9 cellular contexts compared by ENCODE assay signal in the genomic region with DNA sequence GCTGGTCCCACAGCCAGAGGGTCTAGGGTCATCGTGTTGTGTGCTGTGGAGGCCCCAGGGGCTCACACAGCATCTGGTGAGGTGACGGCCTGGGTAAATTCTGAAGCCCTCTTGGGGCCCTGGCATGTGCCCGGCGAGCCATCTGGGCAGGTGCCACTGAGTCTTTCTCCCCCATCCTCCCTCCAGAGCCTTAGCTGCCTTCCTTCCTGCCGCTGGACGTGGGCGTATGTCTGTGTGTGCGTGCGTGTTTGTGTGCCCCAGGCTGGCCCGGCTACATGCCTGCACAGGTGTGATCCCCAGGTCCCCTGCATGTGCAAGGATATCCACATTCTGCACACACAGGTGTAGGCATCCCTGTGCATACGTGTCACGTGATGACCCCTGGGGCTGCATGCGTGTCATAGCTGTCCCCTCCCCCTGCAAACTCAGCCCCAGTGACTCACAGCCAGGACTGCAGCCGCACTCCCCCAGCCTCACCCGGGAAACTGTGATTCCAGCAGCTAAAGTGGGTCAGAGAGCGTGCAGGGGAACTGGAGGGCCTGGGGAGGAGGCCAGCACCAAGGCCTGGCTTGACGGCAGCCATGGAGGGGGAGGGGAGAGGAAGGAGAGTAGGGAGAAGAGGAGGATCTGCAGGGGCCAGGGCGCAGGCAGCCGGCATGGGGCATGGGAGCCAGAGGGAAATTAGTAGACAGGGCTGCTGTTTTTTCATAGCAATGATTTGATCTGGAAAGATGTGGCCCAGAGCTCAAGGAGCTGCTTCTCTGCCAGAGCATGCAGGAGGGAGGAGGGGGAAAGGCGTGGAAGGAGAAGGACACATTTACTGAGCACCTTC. TPM values are rescaled to one million over a fixed set of nuclear protein-coding genes. Genes with fewer than 3 reads are reported as not detected.
DNase-seq lines count a peak whose midpoint lies in the region; ATAC-seq, FAIRE-seq and TF ChIP-seq lines count a peak whose summit lies in the region.
"Had no signal": no experiment of that assay in that cellular context is flagged by ENCODE, and none has a peak within 500 bp of the region (broad histone marks: within the 10 kb centered on the region; RNA-seq: fewer than 3 reads in every experiment).

No MANE protein-coding gene starts in this region.

- no peaks in the 10 kb centered on the region for H3K9me3 Mint-ChIP-seq in activated naive CD4-positive, alpha-beta T cell treated with anti-CD3 and anti-CD28 coated beads, Interleukin-2, amount 50 U/mL, for 72 hours

- no peak for FAIRE-seq in bronchial epithelial cell (lab: Jason Lieb, UNC)

- H3K4me3 ChIP-seq in bronchial epithelial cell (ENCODE audit: low read depth, low read length), result no peak overlapping the region

- peak; percentile 9 to 48 for ATAC-seq in activated naive CD4-positive, alpha-beta T cell treated with anti-CD3 and anti-CD28 coated beads, Interleukin-2, amount 50 U/mL, for 72 hours
- ATAC-seq in omental fat pad (ENCODE audit: low FRiP score) (peak; percentile 63), HG03025 (IDR thresholded peaks at IDR 0.05; ENCODE audit: low FRiP score, unreplicated experiment) (no peak), GM21360 (IDR thresholded peaks at IDR 0.05; ENCODE audit: unreplicated experiment) (no peak)

- H3K27ac Mint-ChIP-seq in activated naive CD4-positive, alpha-beta T cell treated with anti-CD3 and anti-CD28 coated beads, Interleukin-2, amount 50 U/mL, for 72 hours, result no peak overlapping the region

- H3K36me3 Mint-ChIP-seq in activated naive CD4-positive, alpha-beta T cell treated with anti-CD3 and anti-CD28 coated beads, Interleukin-2, amount 50 U/mL, for 72 hours, result no peaks in the 10 kb centered on the region

- H3K27me3 ChIP-seq in bronchial epithelial cell (ENCODE audit: control insufficient read depth, insufficient read depth, low read length), result no peaks in the 10 kb centered on the region

- H3K36me3 ChIP-seq in bronchial epithelial cell (ENCODE audit: control insufficient read depth, insufficient read depth, low read length), result no peaks in the 10 kb centered on the region

- no peak for TF ChIP-seq CTCF in bronchial epithelial cell (IDR thresholded peaks at IDR 0.05; ENCODE audit: insufficient read depth, low read length, severe bottlenecking)
- TF ChIP-seq CTCF in omental fat pad (IDR thresholded peaks at IDR 0.05), result no peak

- no peak for DNase-seq in activated naive CD4-positive, alpha-beta T cell treated with anti-CD3 and anti-CD28 coated beads, Interleukin-2, amount 50 U/mL, for 72 hours (ENCODE audit: low spot score in 2 of 2)
- no peak for DNase-seq in activated naive CD4-positive, alpha-beta T cell (lab: John Stamatoyannopoulos, UW)
- peak; percentile 0 for DNase-seq in OCI-M1 (lab: John Stamatoyannopoulos, UW)
- peak; percentile 6 for DNase-seq in bronchial epithelial cell (ENCODE audit: low read depth)
- DNase-seq in omental fat pad (ENCODE audit: low spot score), result no peak
- no peak for DNase-seq in NCI-H1092 (lab: John Stamatoyannopoulos, UW)
- DNase-seq: NCI-H1105 had no signal

RNA-seq across cellular contexts. Expression of a gene that starts 46.4 kb away (rescaled TPM):
- total RNA-seq in activated naive CD4-positive, alpha-beta T cell treated with anti-CD3 and anti-CD28 coated beads, Interleukin-2, amount 50 U/mL, for 72 hours, result under 1 TPM in 1 of 2 donors, not detected in 1; 0.07 TPM
- under 0.01 TPM in 1 of 2 replicates, not detected in the other for total RNA-seq in bronchial epithelial cell
- 1 to 10 TPM; 3.8 to 6.0 (median 4.1) TPM for total RNA-seq in omental fat pad

Comparison
In these comparisons a context has a peak if more than half of its experiments do, and no peak if none do; other contexts are left out.
1. ATAC-seq: peak in activated naive CD4-positive, alpha-beta T cell treated with anti-CD3 and anti-CD28 coated beads, Interleukin-2, amount 50 U/mL, for 72 hours (2 of 2) and omental fat pad (single experiment); none in HG03025 (single experiment) and GM21360 (single experiment).
2. DNase-seq: peak in OCI-M1 (single experiment) and bronchial epithelial cell (single experiment); none in activated naive CD4-positive, alpha-beta T cell treated with anti-CD3 and anti-CD28 coated beads, Interleukin-2, amount 50 U/mL, for 72 hours (0 of 2), activated naive CD4-positive, alpha-beta T cell (0 of 4), omental fat pad (single experiment) and NCI-H1092 (single experiment).